20 cellular contexts compared by ENCODE assay signal in the genomic region with DNA sequence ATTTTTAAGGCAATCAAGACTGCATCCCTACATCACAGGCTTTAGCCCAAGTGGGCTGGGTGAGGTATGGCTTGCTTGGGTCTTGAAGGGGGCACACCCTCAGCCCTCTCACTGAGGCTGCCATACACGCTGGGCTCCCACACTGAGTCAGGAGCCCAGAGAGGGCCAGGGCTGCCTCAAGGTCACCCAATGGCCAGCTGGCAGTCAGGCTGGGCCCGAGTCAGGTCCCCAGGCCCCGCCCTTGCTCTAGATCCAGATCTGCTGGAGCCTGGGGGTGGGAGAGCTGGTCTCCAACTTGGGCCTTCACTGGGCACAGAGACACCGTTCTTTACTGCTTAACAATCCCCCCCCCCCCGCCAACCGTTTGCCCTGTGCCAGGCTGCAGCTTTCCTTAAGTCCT.
DNase-seq lines count a peak whose midpoint lies in the region; ATAC-seq, FAIRE-seq and TF ChIP-seq lines count a peak whose summit lies in the region.
"Had no signal": no experiment of that assay in that cellular context is flagged by ENCODE, and none has a peak within 500 bp of the region (broad histone marks: within the 10 kb centered on the region; RNA-seq: fewer than 3 reads in every experiment).

No MANE protein-coding gene starts in this region.

- no peak for TF ChIP-seq POLR2A in adrenal gland (IDR thresholded peaks at IDR 0.05)

- FAIRE-seq in frontal cortex (lab: Jason Lieb, UNC) = no peak
- FAIRE-seq: HTR-8/SVneo had no signal

- whole genome bisulfite sequencing in adrenal gland, 4 donors = 42 to 49% (median 45%) methylated on average over 3 to 6 of the region's 6 CpGs; no CpG with 5 or more reads in 1 of the 4 donors

- no peak overlapping the region for H3K4me3 ChIP-seq in BLaER1 treated with 17β-estradiol and CSF1 and Interleukin-3, amounts not matched to agents 10 nM and 100 nM
- no peak overlapping the region for H3K4me3 ChIP-seq in adrenal gland
- H3K4me3 ChIP-seq in left ventricle myocardium inferior = no peak overlapping the region
- H3K4me3 ChIP-seq: MG63 had no signal

- intact Hi-C loops in adrenal gland (cut with DNase I) (loop anchor here in 1 of 2 donors (10.0 kb wide), 1 partner anchor 50 kb away; no protein-coding TSS in a partner anchor), left ventricle myocardium inferior (cut with micrococcal nuclease) (loop anchor here (10.0 kb wide), 1 partner anchor 90 kb away; no protein-coding TSS in a partner anchor), posterior vena cava (cut with DNase I) (no loop called here)

- peaks cover 0 to 77% (median 12%) of the 10 kb centered on the region in 11 experiments; a peak in 15 of 22 replicates for H3K36me3 ChIP-seq in BLaER1 treated with 17β-estradiol and CSF1 and Interleukin-3, amounts not matched to agents 10 nM and 100 nM
- H3K36me3 ChIP-seq in adrenal gland (replicated peaks in 1 of 2) (no peaks in the 10 kb centered on the region), left ventricle myocardium inferior (no peaks in the 10 kb centered on the region)
- H3K36me3 ChIP-seq: MG63 had no signal

- ATAC-seq in GM21576 (IDR thresholded peaks at IDR 0.05; ENCODE audit: unreplicated experiment) = no peak
- ATAC-seq in GM19455 (IDR thresholded peaks at IDR 0.05; ENCODE audit: unreplicated experiment) = no peak

- H3K27me3 ChIP-seq in BLaER1 treated with 17β-estradiol and CSF1 and Interleukin-3, amounts not matched to agents 10 nM and 100 nM = no peaks in the 10 kb centered on the region
- H3K27me3 ChIP-seq in adrenal gland = no peaks in the 10 kb centered on the region
- no peaks in the 10 kb centered on the region for H3K27me3 ChIP-seq in left ventricle myocardium inferior (ENCODE audit: low read depth)
- H3K27me3 ChIP-seq: MG63 had no signal

- peak overlapping the region in 4 of 11 experiments; percentile 24 to 50 (median 36); a peak in 2 of 22 replicates for H3K9ac ChIP-seq in BLaER1 treated with 17β-estradiol and CSF1 and Interleukin-3, amounts not matched to agents 10 nM and 100 nM

- peaks cover 0 to 5% (median 0%) of the 10 kb centered on the region in 11 experiments; a peak in 2 of 22 replicates for H3K9me3 ChIP-seq in BLaER1 treated with 17β-estradiol and CSF1 and Interleukin-3, amounts not matched to agents 10 nM and 100 nM (replicated peaks in 1 of 11)
- H3K9me3 ChIP-seq in adrenal gland (replicated peaks in 1 of 3) (no peaks in the 10 kb centered on the region), left ventricle myocardium inferior (replicated peaks) (no peaks in the 10 kb centered on the region)
- H3K9me3 ChIP-seq: MG63 had no signal

- H3K4me2 ChIP-seq in BLaER1 treated with 17β-estradiol and CSF1 and Interleukin-3, amounts not matched to agents 10 nM and 100 nM = peak overlapping the region in 6 of 11 experiments; percentile 24 to 56 (median 46); a peak in 10 of 22 replicates

- TF ChIP-seq CTCF in adrenal gland (IDR thresholded peaks at IDR 0.05) = no peak
- TF ChIP-seq CTCF in left ventricle myocardium inferior (IDR thresholded peaks at IDR 0.05; ENCODE audit: borderline replicate concordance) = no peak

- peak overlapping the region in 3 of 11 experiments; percentile 15 to 52 (median 31); a peak in 4 of 22 replicates for H3K27ac ChIP-seq in BLaER1 treated with 17β-estradiol and CSF1 and Interleukin-3, amounts not matched to agents 10 nM and 100 nM
- H3K27ac ChIP-seq in adrenal gland (peak overlapping the region in 4 of 5 donors; percentile 49 to 78 (median 62)), left ventricle myocardium inferior (replicated peaks) (peak overlapping the region; percentile 95)

- peaks cover 78 to 100% (median 98%) of the 10 kb centered on the region in 11 experiments for H4K20me1 ChIP-seq in BLaER1 treated with 17β-estradiol and CSF1 and Interleukin-3, amounts not matched to agents 10 nM and 100 nM

- DNase-seq in adrenal gland (peak; percentile 71 to 90 (median 85)), left ventricle myocardium inferior (no peak), posterior vena cava (ENCODE audit: low spot score) (peak; percentile 50), frontal cortex (ENCODE audit: low spot score in 2 of 2) (no peak)
- no peak for DNase-seq in activated effector memory CD4-positive, alpha-beta T cell treated with Interleukin-2 at 50 U/mL for 16 hours
- DNase-seq: CD4-positive, CD25-positive, alpha-beta regulatory T cell; DMS153; GDM1; GOT3; Kasumi-1; MG63; NCI-H1092; NCI-H1436 treated with DMSO at 0.1 percent for 48 hours; NCI-H2029; NCI-H345; NCI-H526 treated with DMSO at 0.1 percent for 48 hours had no signal

- peaks cover 58 to 100% (median 85%) of the 10 kb centered on the region in 10 experiments for H3K4me1 ChIP-seq in BLaER1 treated with 17β-estradiol and CSF1 and Interleukin-3, amounts not matched to agents 10 nM and 100 nM
- peaks cover 18 to 39% of the 10 kb centered on the region in 2 donors for H3K4me1 ChIP-seq in adrenal gland (replicated peaks in 1 of 2)
- H3K4me1 ChIP-seq in left ventricle myocardium inferior = peaks cover 76% of the 10 kb centered on the region

Comparison
In these comparisons a context has a peak if more than half of its experiments do, and no peak if none do; other contexts are left out.
1. DNase-seq: peak in adrenal gland (7 of 7) and posterior vena cava (single experiment); none in left ventricle myocardium inferior (single experiment), activated effector memory CD4-positive, alpha-beta T cell treated with Interleukin-2 at 50 U/mL for 16 hours (single experiment) and frontal cortex (0 of 2).